In the genomic region with DNA sequence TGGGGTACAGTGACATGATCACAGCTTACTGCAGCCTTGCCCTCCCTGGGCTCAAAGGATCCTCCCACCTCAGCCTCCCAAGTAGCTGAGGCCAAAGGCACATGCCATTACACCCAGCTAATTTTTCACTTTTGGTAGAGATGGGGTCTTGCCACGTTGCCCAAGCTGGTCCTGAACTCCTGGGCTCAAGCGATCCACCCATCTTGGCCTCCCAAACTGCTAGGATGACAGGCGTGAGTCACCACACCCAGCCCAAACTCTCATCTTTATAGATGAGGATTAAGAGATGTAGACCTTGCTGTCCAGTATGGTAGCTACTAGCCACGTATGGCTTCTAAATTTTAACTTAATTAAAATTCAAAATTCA, we compare ENCODE assay signal across 9 cellular contexts.
"Had no signal": no experiment of that assay in that cellular context is flagged by ENCODE, and none has a peak within 500 bp of the region (broad histone marks: within the 10 kb centered on the region; RNA-seq: fewer than 3 reads in every experiment).

No MANE protein-coding gene starts in this region.

- FAIRE-seq: HepG2, HTR-8/SVneo had no signal

- H3K36me3 Mint-ChIP-seq: IgD-negative memory B cell had no signal

- H3K27ac Mint-ChIP-seq: IgD-negative memory B cell had no signal

- H3K27ac ChIP-seq: HL-60, KMS-11 had no signal

- H3K9ac ChIP-seq: KMS-11 had no signal

- DNase-seq: IMR-90, Karpas-422, KBM-7, KG1 had no signal

- H3K4me2 ChIP-seq: KMS-11 had no signal

- ATAC-seq: HepG2 had no signal

- H3K9me3 Mint-ChIP-seq: IgD-negative memory B cell had no signal
